Comparison of ENCODE assay signal across 10 cellular contexts in genomic region chr18:23143871-23144270, GRCh38. TPM values are rescaled to one million over a fixed set of nuclear protein-coding genes. Genes with fewer than 3 reads are reported as not detected.
DNase-seq lines count a peak whose midpoint lies in the region; ATAC-seq and TF ChIP-seq lines count a peak whose summit lies in the region.
"Had no signal": no experiment of that assay in that cellular context is flagged by ENCODE, and none has a peak within 500 bp of the region (broad histone marks: within the 10 kb centered on the region; RNA-seq: fewer than 3 reads in every experiment).

No MANE protein-coding gene starts in this region.

- CTCF ChIA-PET in activated CD8-positive, alpha-beta T cell treated with anti-CD3 and anti-CD28 coated beads for 36 hours (lab: Charles Lee) = interaction anchor here (1.2 kb wide), 1 partner anchor 10 kb away, joined by 3 read pairs; no protein-coding TSS in a partner anchor

- intact Hi-C loops in activated CD8-positive, alpha-beta T cell treated with anti-CD3 and anti-CD28 coated beads for 36 hours (cut with micrococcal nuclease) = no loop called here
- intact Hi-C loops in right cardiac atrium (cut with DNase I) = loop anchor here in 1 of 4 donors (10.0 kb wide), 1 partner anchor 71 kb away; no protein-coding TSS in a partner anchor
- intact Hi-C loops in spleen (cut with DNase I; ENCODE audit: low total_unique reads) = no loop called here

- TF ChIP-seq POLR2A in spleen (IDR thresholded peaks at IDR 0.05) = no peak

- H3K9ac ChIP-seq in HUES48 (ENCODE audit: low read depth, low read length) = no peak overlapping the region
- H3K9ac ChIP-seq: KMS-11 had no signal

- no peak overlapping the region for H3K4me3 ChIP-seq in HUES48 (ENCODE audit: low read depth, low read length)
- H3K4me3 ChIP-seq in right cardiac atrium (ENCODE audit: low read length) = no peak overlapping the region
- H3K4me3 ChIP-seq in spleen = no peak overlapping the region

- peaks cover 11% of the 10 kb centered on the region for H3K4me1 Mint-ChIP-seq in activated CD8-positive, alpha-beta T cell treated with anti-CD3 and anti-CD28 coated beads for 36 hours (ENCODE audit: low read depth)

- WGBS in right cardiac atrium = 49% methylated on average over 9 of the region's 9 CpGs
- 25 to 40% (median 30%) methylated on average over 9 of the region's 9 CpGs for WGBS in spleen, 5 donors

- TF ChIP-seq CTCF in activated CD8-positive, alpha-beta T cell treated with anti-CD3 and anti-CD28 coated beads for 36 hours (IDR thresholded peaks at IDR 0.05) = no peak
- TF ChIP-seq CTCF in spleen (IDR thresholded peaks at IDR 0.05 in 8 of 11, conservative IDR thresholded peaks at IDR 0.05 in 3 of 11) = no peak

- no peaks in the 10 kb centered on the region for H3K9me3 Mint-ChIP-seq in activated CD8-positive, alpha-beta T cell treated with anti-CD3 and anti-CD28 coated beads for 36 hours

- H3K4me3 Mint-ChIP-seq in activated CD8-positive, alpha-beta T cell treated with anti-CD3 and anti-CD28 coated beads for 36 hours = no peak overlapping the region
- H3K4me3 Mint-ChIP-seq: activated naive CD8-positive, alpha-beta T cell had no signal

- H3K27me3 ChIP-seq in HUES48 (ENCODE audit: control insufficient read depth, insufficient read depth, low read length) (no peaks in the 10 kb centered on the region), right cardiac atrium (ENCODE audit: control insufficient read depth, insufficient read depth) (no peaks in the 10 kb centered on the region), spleen (replicated peaks in 1 of 7) (no peaks in the 10 kb centered on the region)

- H3K4me1 ChIP-seq in HUES48 (ENCODE audit: control insufficient read depth, insufficient read depth, low read length) = peaks cover 24% of the 10 kb centered on the region
- H3K4me1 ChIP-seq in right cardiac atrium (ENCODE audit: control insufficient read depth, insufficient read depth, low read length) = peaks cover 13% of the 10 kb centered on the region
- peaks cover 19 to 41% (median 31%) of the 10 kb centered on the region in 6 donors for H3K4me1 ChIP-seq in spleen

- H3K27me3 Mint-ChIP-seq in activated CD8-positive, alpha-beta T cell treated with anti-CD3 and anti-CD28 coated beads for 36 hours = peaks cover 4% of the 10 kb centered on the region

- H3K9me3 ChIP-seq in HUES48 (ENCODE audit: control insufficient read depth, insufficient read depth, low read length) = no peaks in the 10 kb centered on the region
- H3K9me3 ChIP-seq in right cardiac atrium (ENCODE audit: control insufficient read depth, low read length) = no peaks in the 10 kb centered on the region
- H3K9me3 ChIP-seq in spleen = no peaks in the 10 kb centered on the region

- no peak for DNase-seq in activated CD8-positive, alpha-beta T cell treated with anti-CD3 and anti-CD28 coated beads for 36 hours
- DNase-seq in right cardiac atrium = peak; percentile 49 to 75 (median 74)
- no peak for DNase-seq in spleen
- DNase-seq in NCI-H2107 (lab: John Stamatoyannopoulos, UW) = no peak
- DNase-seq in G401 (ENCODE audit: low spot score) = no peak
- no peak for DNase-seq in NCI-H2081 treated with DMSO at 0.1 percent for 48 hours (lab: John Stamatoyannopoulos, UW)

- POLR2A ChIA-PET in activated CD8-positive, alpha-beta T cell treated with anti-CD3 and anti-CD28 coated beads for 36 hours (lab: Charles Lee) = no interaction called here

- ATAC-seq in activated CD8-positive, alpha-beta T cell treated with anti-CD3 and anti-CD28 coated beads for 36 hours = peak; percentile 27
- ATAC-seq in right cardiac atrium (peak; percentile 55 to 59), HG03520 (IDR thresholded peaks at IDR 0.05; ENCODE audit: unreplicated experiment) (no peak)

- no peaks in the 10 kb centered on the region for H3K36me3 Mint-ChIP-seq in activated CD8-positive, alpha-beta T cell treated with anti-CD3 and anti-CD28 coated beads for 36 hours (ENCODE audit: low read depth)
- H3K36me3 Mint-ChIP-seq: activated naive CD8-positive, alpha-beta T cell had no signal

- H3K27ac ChIP-seq in HUES48 (ENCODE audit: low read depth, low read length) (peak overlapping the region; percentile 19), right cardiac atrium (ENCODE audit: low read length) (peak overlapping the region; percentile 75), spleen (peak overlapping the region in 6 of 8 donors; percentile 3 to 48 (median 34))
- H3K27ac ChIP-seq: KMS-11 had no signal

- no peak overlapping the region for H3K27ac Mint-ChIP-seq in activated CD8-positive, alpha-beta T cell treated with anti-CD3 and anti-CD28 coated beads for 36 hours
- H3K27ac Mint-ChIP-seq: activated naive CD8-positive, alpha-beta T cell had no signal

- in situ Hi-C loops in G401 (cut with HindIII; ENCODE audit: low sequenced_read_pairs) = no loop called here

- peaks cover 12% of the 10 kb centered on the region; the same call in 1 of the 2 replicates for H3K36me3 ChIP-seq in HUES48 (ENCODE audit: control insufficient read depth, insufficient read depth, low read length)
- H3K36me3 ChIP-seq in spleen = no peaks in the 10 kb centered on the region

RNA-seq across cellular contexts. Expression of gene CABLES1, which starts 8.6 kb away (rescaled TPM):
- 1 to 10 TPM; 1.8 to 2.0 TPM for total RNA-seq in activated CD8-positive, alpha-beta T cell treated with anti-CD3 and anti-CD28 coated beads for 36 hours
- total RNA-seq in right cardiac atrium = 1 to 10 TPM; 3.5 to 5.6 (median 4.5) TPM
- 3.2 TPM for polyA plus RNA-seq in right cardiac atrium
- total RNA-seq in spleen = 10 to 100 TPM in 2 of 7 donors, 1 to 10 TPM in 5; 4.2 to 18.7 (median 8.0) TPM
- 1 to 10 TPM; 1.7 to 2.3 (median 1.8) TPM for polyA plus RNA-seq in spleen
- total RNA-seq in G401 (2014; rRNA removed; shearing (Covaris generic)) = 8.9 and 11.8 TPM in 2 replicates

Comparison
In these comparisons a context has a peak if more than half of its experiments do, and no peak if none do; other contexts are left out.
1. H3K27ac ChIP-seq: peak in every context shown above with its lines; median percentile 75 in right cardiac atrium; 34 in spleen; 19 in HUES48.
2. DNase-seq: peak in right cardiac atrium (3 of 3); none in activated CD8-positive, alpha-beta T cell treated with anti-CD3 and anti-CD28 coated beads for 36 hours (single experiment), spleen (single experiment), NCI-H2107 (single experiment), G401 (single experiment) and NCI-H2081 treated with DMSO at 0.1 percent for 48 hours (single experiment).